9 cellular contexts compared by ENCODE assay signal in genomic region chr9:111983484-111983908, GRCh38.
DNase-seq lines count a peak whose midpoint lies in the region; ATAC-seq lines count a peak whose summit lies in the region.
"Had no signal": no experiment of that assay in that cellular context is flagged by ENCODE, and none has a peak within 500 bp of the region (broad histone marks: within the 10 kb centered on the region; RNA-seq: fewer than 3 reads in every experiment).

No MANE protein-coding gene starts in this region.

- peak; percentile 47 for DNase-seq in medulla oblongata (ENCODE audit: extremely low spot score)
- DNase-seq in NCI-H1048 (lab: John Stamatoyannopoulos, UW): no peak
- no peak for DNase-seq in COLO829 (ENCODE audit: low spot score)
- DNase-seq in NCI-H1092 (lab: John Stamatoyannopoulos, UW): no peak
- no peak for DNase-seq in effector CD8-positive, alpha-beta T cell (lab: John Stamatoyannopoulos, UW)
- DNase-seq: NCI-H524 had no signal

- ATAC-seq in GM18861 (IDR thresholded peaks at IDR 0.05; ENCODE audit: unreplicated experiment): peak; percentile 55
- ATAC-seq in GM21619 (IDR thresholded peaks at IDR 0.05; ENCODE audit: unreplicated experiment): peak; percentile 73
- peak; percentile 46 for ATAC-seq in HG03520 (IDR thresholded peaks at IDR 0.05; ENCODE audit: unreplicated experiment)
